In genomic region chr16:21599158-21599993, GRCh38 we compare ENCODE assay signal across 8 cellular contexts. TPM values are rescaled to one million over a fixed set of nuclear protein-coding genes. Genes with fewer than 3 reads are reported as not detected.
DNase-seq lines count a peak whose midpoint lies in the region; ATAC-seq and TF ChIP-seq lines count a peak whose summit lies in the region.

Gene METTL9 (plus strand): TSS chr16:21599577. CDS start chr16:21599734, 157 bp downstream.

- H3K36me3 Mint-ChIP-seq in activated CD4-positive, alpha-beta memory T cell treated with anti-CD3 and anti-CD28 coated beads for 36 hours, result no peaks in the 10 kb centered on the region

- peaks cover 56% of the 10 kb centered on the region for H3K4me1 Mint-ChIP-seq in activated CD4-positive, alpha-beta memory T cell treated with anti-CD3 and anti-CD28 coated beads for 36 hours (ENCODE audit: low read depth)

- peak within 1 kb of the TSS; percentile 95 for H3K27ac ChIP-seq in C4-2B
- H3K27ac ChIP-seq in dorsolateral prefrontal cortex, result peak within 1 kb of the TSS; percentile 49 to 97 (median 93)
- H3K27ac ChIP-seq in right lobe of liver, result peak within 1 kb of the TSS; percentile 85 to 91 (median 91)

- no peaks in the 10 kb centered on the region for H3K27me3 Mint-ChIP-seq in activated CD4-positive, alpha-beta memory T cell treated with anti-CD3 and anti-CD28 coated beads for 36 hours

- WGBS in right lobe of liver (ENCODE audit: insufficient coverage, low coverage, low lambda C conversion rate, missing lambda C conversion rate), result 0% methylated on average over 4 of the region's 93 CpGs

- TF ChIP-seq CTCF in C4-2B (conservative IDR thresholded peaks at IDR 0.05), result 0 out of 2 replicates have a peak, but pooled peaks have one; percentile 8
- peak in 42 of 56 donors; percentile 2 to 65 (median 36) for TF ChIP-seq CTCF in dorsolateral prefrontal cortex (IDR thresholded peaks at IDR 0.05 in 54 of 56, conservative IDR thresholded peaks at IDR 0.05 in 2 of 56; ENCODE audit: low read depth in 1 of 56, partially characterized antibody in 56 of 56)
- no peak for TF ChIP-seq CTCF in right lobe of liver (IDR thresholded peaks at IDR 0.05)

- H3K9me3 ChIP-seq in right lobe of liver, result no peaks in the 10 kb centered on the region

- ATAC-seq in GM19395 (IDR thresholded peaks at IDR 0.05; ENCODE audit: unreplicated experiment) (peak; percentile 81), HG03565 (IDR thresholded peaks at IDR 0.05; ENCODE audit: unreplicated experiment) (peak; percentile 79), right lobe of liver (peak; percentile 97 to 99 (median 98))

- POLR2A ChIA-PET in activated CD4-positive, alpha-beta memory T cell treated with anti-CD3 and anti-CD28 coated beads for 36 hours (lab: Charles Lee), result interaction anchor here (1.1 kb wide), 1 partner anchor 46 kb away, joined by 3 read pairs; no protein-coding TSS in a partner anchor

- H3K27me3 ChIP-seq in dorsolateral prefrontal cortex (no peaks in the 10 kb centered on the region), right lobe of liver (no peaks in the 10 kb centered on the region)

- intact Hi-C loops in activated CD4-positive, alpha-beta memory T cell treated with anti-CD3 and anti-CD28 coated beads for 36 hours (cut with micrococcal nuclease), result loop anchor here (1.0 to 5.0 kb wide), 2 partner anchors 46 to 593 kb away; no protein-coding TSS in a partner anchor
- intact Hi-C loops in dorsolateral prefrontal cortex (cut with DNase I), result loop anchor here (2.0 to 10.0 kb wide), 3 partner anchors 15 to 75 kb away; no protein-coding TSS in a partner anchor
- intact Hi-C loops in right lobe of liver (cut with DNase I), result no loop called here

- H3K4me3 Mint-ChIP-seq in activated CD4-positive, alpha-beta memory T cell treated with anti-CD3 and anti-CD28 coated beads for 36 hours, result peak within 1 kb of the TSS; percentile 93

- TF ChIP-seq POLR2A in right lobe of liver (IDR thresholded peaks at IDR 0.05), result peak; percentile 85

- DNase-seq in NCI-H774 (lab: John Stamatoyannopoulos, UW) (peak; percentile 94), dorsolateral prefrontal cortex (peak; percentile 85 to 95 (median 94)), right lobe of liver (peak; percentile 96 to 97 (median 97))
- DNase-seq in activated CD4-positive, alpha-beta memory T cell treated with anti-CD3 and anti-CD28 coated beads for 36 hours, result peak; percentile 96
- peak; percentile 90 to 92 for DNase-seq in stimulated activated CD4-positive, alpha-beta T cell treated with anti-CD3 and anti-CD28 coated beads, Interleukin-4, amount 100 ng/mL, for 4 hours

- H3K4me3 ChIP-seq in dorsolateral prefrontal cortex (peak within 1 kb of the TSS; percentile 64 to 95 (median 87)), right lobe of liver (peak within 1 kb of the TSS; percentile 82 to 90 (median 87))

- H3K9me3 Mint-ChIP-seq in activated CD4-positive, alpha-beta memory T cell treated with anti-CD3 and anti-CD28 coated beads for 36 hours, result no peaks in the 10 kb centered on the region

- H3K36me3 ChIP-seq in right lobe of liver, result no peaks in the 10 kb centered on the region

- peak within 1 kb of the TSS; percentile 92 for H3K27ac Mint-ChIP-seq in activated CD4-positive, alpha-beta memory T cell treated with anti-CD3 and anti-CD28 coated beads for 36 hours

- CTCF ChIA-PET in activated CD4-positive, alpha-beta memory T cell treated with anti-CD3 and anti-CD28 coated beads for 36 hours (lab: Charles Lee), result interaction anchor here (1.0 to 2.6 kb wide), 3 partner anchors 42 to 58 kb away, joined by 4 to 6 read pairs (median 5); no protein-coding TSS in a partner anchor

- H3K4me1 ChIP-seq in right lobe of liver, result peaks cover 0 to 10% (median 3%) of the 10 kb centered on the region in 4 donors

RNA-seq across cellular contexts. Expression of gene METTL9, which starts in this region (rescaled TPM):
- total RNA-seq in activated CD4-positive, alpha-beta memory T cell treated with anti-CD3 and anti-CD28 coated beads for 36 hours, result 100 to 1,000 TPM; 100 to 104 TPM
- total RNA-seq in dorsolateral prefrontal cortex (100 to 1,000 TPM in 6 of 120 experiments, 10 to 100 TPM in 114; 52.4 to 107 (median 80.4) TPM), right lobe of liver (10 to 100 TPM in 5 of 6 experiments, 1 to 10 TPM in 1; 9.6 to 29.3 (median 15.5) TPM)

Comparison
In these comparisons a context has a peak if more than half of its experiments do, and no peak if none do; other contexts are left out.
1. Peak in every context shown above with its lines: DNase-seq, ATAC-seq, H3K4me3 ChIP-seq and H3K27ac ChIP-seq.
2. CTCF ChIP-seq: peak in C4-2B (single experiment) and dorsolateral prefrontal cortex (42 of 56); none in right lobe of liver (0 of 4).
3. intact Hi-C loops: an anchor here in activated CD4-positive, alpha-beta memory T cell treated with anti-CD3 and anti-CD28 coated beads for 36 hours (1.0 to 5.0 kb wide) and dorsolateral prefrontal cortex (2.0 to 10.0 kb wide); none called in right lobe of liver.